8 cellular contexts compared by ENCODE assay signal in genomic region chr15:58070801-58071418, GRCh38. TPM values are rescaled to one million over a fixed set of nuclear protein-coding genes. Genes with fewer than 3 reads are reported as not detected.
DNase-seq lines count a peak whose midpoint lies in the region; ATAC-seq and TF ChIP-seq lines count a peak whose summit lies in the region.

No MANE protein-coding gene starts in this region.

- no peak overlapping the region for H3K4me3 ChIP-seq in lung

- ATAC-seq in lung (ENCODE audit: insufficient read depth, low FRiP score) (no peak), GM18519 (IDR thresholded peaks at IDR 0.05; ENCODE audit: low FRiP score, unreplicated experiment) (no peak), GM18870 (IDR thresholded peaks at IDR 0.05; ENCODE audit: unreplicated experiment) (no peak)
- no peak for ATAC-seq in stimulated activated naive CD8-positive, alpha-beta T cell treated with anti-CD3 and anti-CD28 coated beads, Interleukin-15, Interleukin-2, amounts not matched to agents 100 U/mL and 50 U/mL, for 24 hours

- H3K9me3 ChIP-seq in lung (ENCODE audit: control insufficient read depth in 2 of 2, insufficient read depth in 1 of 2, low read length in 1 of 2), result no peaks in the 10 kb centered on the region

- 32 to 34% methylated on average over 7 of the region's 7 CpGs for WGBS in lung, 2 donors

- no peak overlapping the region for H3K27ac ChIP-seq in lung (ENCODE audit: low read depth in 1 of 2, low read length in 1 of 2)

- no peaks in the 10 kb centered on the region for H3K27me3 ChIP-seq in lung (ENCODE audit: control insufficient read depth, insufficient read depth)

- DNase-seq in ELR (ENCODE audit: low read depth), result peak; percentile 64
- DNase-seq in SKM-1 treated with dmso at 0.1 percent for 144 hours (lab: John Stamatoyannopoulos, UW; ENCODE audit: unreplicated experiment), result peak; percentile 29
- peak; percentile 52 to 70 for DNase-seq in dermis microvascular lymphatic vessel endothelial cell (ENCODE audit: low read depth in 2 of 2)
- peak; percentile 55 for DNase-seq in lung (ENCODE audit: low spot score)
- DNase-seq in stimulated activated naive CD8-positive, alpha-beta T cell treated with anti-CD3 and anti-CD28 coated beads, Interleukin-15, Interleukin-2, amounts not matched to agents 100 U/mL and 50 U/mL, for 24 hours, result peak; percentile 64

- peaks cover 0 to 3% of the 10 kb centered on the region in 2 donors for H3K4me1 ChIP-seq in lung (ENCODE audit: control insufficient read depth in 2 of 2, insufficient read depth in 2 of 2, low read length in 2 of 2)

- peak; percentile 95 for TF ChIP-seq CTCF in LNCAP (IDR thresholded peaks at IDR 0.05)
- TF ChIP-seq CTCF in lung (IDR thresholded peaks at IDR 0.05; ENCODE audit: control extremely low read depth, extremely low read depth), result peak; percentile 55

- H3K36me3 ChIP-seq in lung (ENCODE audit: control insufficient read depth in 2 of 2, insufficient read depth in 2 of 2, low read length in 2 of 2), result no peaks in the 10 kb centered on the region

RNA-seq across cellular contexts. Expression of gene ALDH1A2, which starts 5.4 kb away (rescaled TPM):
- total RNA-seq in dermis microvascular lymphatic vessel endothelial cell (33.5 and 57.0 TPM in 2 replicates), lung (10 to 100 TPM; 15.3 to 28.4 TPM)
- polyA plus RNA-seq in lung, result 1 to 10 TPM; 3.6 to 3.7 TPM
